In genomic region chr6:103327079-103327478, GRCh38 we compare ENCODE assay signal across 16 cellular contexts.
DNase-seq lines count a peak whose midpoint lies in the region; ATAC-seq and TF ChIP-seq lines count a peak whose summit lies in the region.
"Had no signal": no experiment of that assay in that cellular context is flagged by ENCODE, and none has a peak within 500 bp of the region (broad histone marks: within the 10 kb centered on the region; RNA-seq: fewer than 3 reads in every experiment).

No MANE protein-coding gene starts in this region.

- no peaks in the 10 kb centered on the region for H3K27me3 Mint-ChIP-seq in endodermal cell (ENCODE audit: insufficient read depth)
- H3K27me3 Mint-ChIP-seq: activated T-helper 17 cell treated with anti-CD3 and anti-CD28 coated beads, Interleukin-2, amount 50 U/mL, for 72 hours; B cell; naive B cell; progenitor cell of endocrine pancreas had no signal

- no peaks in the 10 kb centered on the region for H3K4me1 ChIP-seq in endodermal cell (ENCODE audit: control insufficient read depth, insufficient read depth, low read length)
- H3K4me1 ChIP-seq: esophagus squamous epithelium, testis had no signal

- 85 to 92% methylated on average over 2 of the region's 2 CpGs for WGBS in endodermal cell (ENCODE audit: insufficient coverage in 1 of 2, insufficient read length in 1 of 2), 2 experiments

- H3K4me3 ChIP-seq in endodermal cell (ENCODE audit: low read length), result no peak overlapping the region
- H3K4me3 ChIP-seq: esophagus squamous epithelium, testis had no signal

- H3K9ac ChIP-seq in endodermal cell (ENCODE audit: extremely low read depth, low read length, poor library complexity, severe bottlenecking), result no peak overlapping the region

- no peaks in the 10 kb centered on the region for H3K27me3 ChIP-seq in endodermal cell (ENCODE audit: control insufficient read depth, insufficient read depth, low read length, poor library complexity, severe bottlenecking)
- H3K27me3 ChIP-seq: esophagus squamous epithelium, testis had no signal

- H3K9me3 Mint-ChIP-seq in endodermal cell, result no peaks in the 10 kb centered on the region
- H3K9me3 Mint-ChIP-seq: activated T-helper 17 cell treated with anti-CD3 and anti-CD28 coated beads, Interleukin-2, amount 50 U/mL, for 72 hours had no signal

- H3K4me3 Mint-ChIP-seq in endodermal cell, result no peak overlapping the region
- H3K4me3 Mint-ChIP-seq: activated T-helper 17 cell treated with anti-CD3 and anti-CD28 coated beads, Interleukin-2, amount 50 U/mL, for 72 hours; B cell; naive B cell had no signal

- no peaks in the 10 kb centered on the region for H3K36me3 ChIP-seq in endodermal cell (ENCODE audit: control insufficient read depth, insufficient read depth, low read length)
- H3K36me3 ChIP-seq: esophagus squamous epithelium had no signal

- no peaks in the 10 kb centered on the region for H3K36me3 Mint-ChIP-seq in endodermal cell (ENCODE audit: low read depth)
- H3K36me3 Mint-ChIP-seq: naive B cell had no signal

- H3K27ac Mint-ChIP-seq in endodermal cell, result no peak overlapping the region
- H3K27ac Mint-ChIP-seq: activated T-helper 17 cell treated with anti-CD3 and anti-CD28 coated beads, Interleukin-2, amount 50 U/mL, for 72 hours; B cell; progenitor cell of endocrine pancreas had no signal

- no peaks in the 10 kb centered on the region for H3K9me3 ChIP-seq in endodermal cell (ENCODE audit: control insufficient read depth, low read length)
- H3K9me3 ChIP-seq: esophagus squamous epithelium, testis had no signal

- H3K27ac ChIP-seq in endodermal cell (ENCODE audit: low read depth, low read length), result peak overlapping the region; percentile 79
- H3K27ac ChIP-seq: esophagus squamous epithelium, testis had no signal

- H3K4me1 Mint-ChIP-seq in endodermal cell, result no peaks in the 10 kb centered on the region
- H3K4me1 Mint-ChIP-seq: activated T-helper 17 cell treated with anti-CD3 and anti-CD28 coated beads, Interleukin-2, amount 50 U/mL, for 72 hours; B cell; naive B cell had no signal

- no peak for ATAC-seq in HG03175 (IDR thresholded peaks at IDR 0.05; ENCODE audit: unreplicated experiment)
- no peak for ATAC-seq in HG03354 (IDR thresholded peaks at IDR 0.05; ENCODE audit: poor library complexity, severe bottlenecking, unreplicated experiment)
- ATAC-seq: activated T-helper 17 cell treated with anti-CD3 and anti-CD28 coated beads, Interleukin-2, amount 50 U/mL, for 72 hours; Panc1 had no signal

- peak; percentile 9 for DNase-seq in NCI-H1092 (lab: John Stamatoyannopoulos, UW)
- DNase-seq in NCI-H82 (lab: John Stamatoyannopoulos, UW), result peak; percentile 63
- no peak for DNase-seq in endodermal cell
- peak; percentile 74 for DNase-seq in retina
- no peak for DNase-seq in activated CD4-positive, alpha-beta T cell treated with anti-CD3 and anti-CD28 coated beads, Interleukin-2, amount 50 U/mL, for 4 hours
- DNase-seq: esophagus squamous epithelium; naive B cell; NCI-H526; stimulated activated CD4-positive, alpha-beta T cell treated with anti-CD3 and anti-CD28 coated beads, Interleukin-4, amount 100 ng/mL, for 4 hours; testis had no signal

- no peak for TF ChIP-seq CTCF in endodermal cell (conservative IDR thresholded peaks at IDR 0.05)

Comparison
In these comparisons a context has a peak if more than half of its experiments do, and no peak if none do; other contexts are left out.
1. DNase-seq: peak in NCI-H1092 (single experiment), NCI-H82 (single experiment) and retina (single experiment); none in endodermal cell (single experiment) and activated CD4-positive, alpha-beta T cell treated with anti-CD3 and anti-CD28 coated beads, Interleukin-2, amount 50 U/mL, for 4 hours (0 of 2).